8 cellular contexts compared by ENCODE assay signal in genomic region chr14:50831704-50832130, GRCh38. TPM values are rescaled to one million over a fixed set of nuclear protein-coding genes. Genes with fewer than 3 reads are reported as not detected.
DNase-seq lines count a peak whose midpoint lies in the region; ATAC-seq, FAIRE-seq and TF ChIP-seq lines count a peak whose summit lies in the region.

No MANE protein-coding gene starts in this region.

- no peaks in the 10 kb centered on the region for H3K36me3 ChIP-seq in CD8-positive, alpha-beta memory T cell (ENCODE audit: insufficient read depth, low read length)
- peaks cover 0 to 6% (median 0%) of the 10 kb centered on the region in 3 experiments for H3K36me3 ChIP-seq in naive thymus-derived CD4-positive, alpha-beta T cell (ENCODE audit: control insufficient read depth in 2 of 3, insufficient read depth in 3 of 3, low read length in 3 of 3)

- peaks cover 43 to 64% (median 60%) of the 10 kb centered on the region in 3 donors for H3K4me1 Mint-ChIP-seq in CD8-positive, alpha-beta memory T cell
- peaks cover 43 to 83% (median 69%) of the 10 kb centered on the region in 7 donors for H3K4me1 Mint-ChIP-seq in naive thymus-derived CD4-positive, alpha-beta T cell

- TF ChIP-seq CTCF in dorsolateral prefrontal cortex (IDR thresholded peaks at IDR 0.05 in 54 of 56, conservative IDR thresholded peaks at IDR 0.05 in 2 of 56; ENCODE audit: low read depth in 1 of 56, partially characterized antibody in 56 of 56) = no peak

- ATAC-seq in naive thymus-derived CD4-positive, alpha-beta T cell = no peak
- ATAC-seq in GM18873 (IDR thresholded peaks at IDR 0.05; ENCODE audit: low FRiP score, unreplicated experiment) (no peak), HG03354 (IDR thresholded peaks at IDR 0.05; ENCODE audit: poor library complexity, severe bottlenecking, unreplicated experiment) (no peak)

- no peak for TF ChIP-seq POLR2A in GM12892 (IDR thresholded peaks at IDR 0.05; ENCODE audit: low read depth, low read length)

- H3K36me3 Mint-ChIP-seq in CD8-positive, alpha-beta memory T cell = peaks cover 0 to 25% (median 0%) of the 10 kb centered on the region in 3 donors
- peaks cover 0 to 27% (median 6%) of the 10 kb centered on the region in 5 donors for H3K36me3 Mint-ChIP-seq in naive thymus-derived CD4-positive, alpha-beta T cell

- peak overlapping the region; percentile 69 for H3K4me3 ChIP-seq in CD8-positive, alpha-beta memory T cell (ENCODE audit: low read length)
- H3K4me3 ChIP-seq in dorsolateral prefrontal cortex = peak overlapping the region; percentile 57 to 95 (median 85)
- peak overlapping the region; percentile 80 for H3K4me3 ChIP-seq in naive thymus-derived CD4-positive, alpha-beta T cell (ENCODE audit: low read length)

- H3K27me3 Mint-ChIP-seq in CD8-positive, alpha-beta memory T cell = no peaks in the 10 kb centered on the region
- H3K27me3 Mint-ChIP-seq in naive thymus-derived CD4-positive, alpha-beta T cell = peaks cover 0 to 13% (median 0%) of the 10 kb centered on the region in 5 donors

- CTCF ChIA-PET in CD8-positive, alpha-beta memory T cell (lab: Charles Lee) = interaction anchor here (1.4 to 6.6 kb wide), 6 partner anchors 10 to 54 kb away, joined by 4 to 49 read pairs (median 10); no protein-coding TSS in a partner anchor
- CTCF ChIA-PET in naive thymus-derived CD4-positive, alpha-beta T cell (lab: Charles Lee) = interaction anchor here (1.0 to 1.4 kb wide), 3 partner anchors 17 to 53 kb away, joined by 3 to 4 read pairs (median 3); no protein-coding TSS in a partner anchor

- peak overlapping the region; percentile 93 to 98 (median 97) for H3K4me3 Mint-ChIP-seq in CD8-positive, alpha-beta memory T cell
- peak overlapping the region; percentile 91 to 97 (median 95) for H3K4me3 Mint-ChIP-seq in naive thymus-derived CD4-positive, alpha-beta T cell

- POLR2A ChIA-PET in CD8-positive, alpha-beta memory T cell (lab: Charles Lee) = interaction anchor here (1.2 to 4.0 kb wide), 5 partner anchors 10 to 47 kb away, joined by 4 to 38 read pairs (median 5); no protein-coding TSS in a partner anchor
- POLR2A ChIA-PET in naive thymus-derived CD4-positive, alpha-beta T cell (lab: Charles Lee) = interaction anchor here (1.0 to 8.7 kb wide), 9 partner anchors 12 to 298 kb away, joined by 3 to 91 read pairs (median 29); no protein-coding TSS in a partner anchor

- peaks cover 0 to 2% (median 0%) of the 10 kb centered on the region in 5 donors for H3K9me3 Mint-ChIP-seq in CD8-positive, alpha-beta memory T cell
- no peaks in the 10 kb centered on the region for H3K9me3 Mint-ChIP-seq in naive thymus-derived CD4-positive, alpha-beta T cell

- H3K27ac Mint-ChIP-seq in CD8-positive, alpha-beta memory T cell = peak overlapping the region; percentile 92 to 98 (median 97)
- H3K27ac Mint-ChIP-seq in naive thymus-derived CD4-positive, alpha-beta T cell = peak overlapping the region; percentile 85 to 99 (median 93)

- H3K4me1 ChIP-seq in CD8-positive, alpha-beta memory T cell (ENCODE audit: insufficient read depth, low read length) = peaks cover 52% of the 10 kb centered on the region
- peaks cover 35 to 39% of the 10 kb centered on the region in 2 donors for H3K4me1 ChIP-seq in naive thymus-derived CD4-positive, alpha-beta T cell (ENCODE audit: control insufficient read depth in 2 of 2, insufficient read depth in 2 of 2, low read length in 2 of 2)

- H3K9me3 ChIP-seq in CD8-positive, alpha-beta memory T cell (ENCODE audit: low read length) = no peaks in the 10 kb centered on the region
- H3K9me3 ChIP-seq in naive thymus-derived CD4-positive, alpha-beta T cell (ENCODE audit: control insufficient read depth in 2 of 3, low read length in 3 of 3) = no peaks in the 10 kb centered on the region

- no peaks in the 10 kb centered on the region for H3K27me3 ChIP-seq in CD8-positive, alpha-beta memory T cell (ENCODE audit: insufficient read depth, low read length, poor library complexity, severe bottlenecking)
- no peaks in the 10 kb centered on the region for H3K27me3 ChIP-seq in dorsolateral prefrontal cortex
- H3K27me3 ChIP-seq in naive thymus-derived CD4-positive, alpha-beta T cell (ENCODE audit: control insufficient read depth in 2 of 2, insufficient read depth in 2 of 2, low read length in 2 of 2) = no peaks in the 10 kb centered on the region

- no peak for FAIRE-seq in GM12892 (lab: Jason Lieb, UNC)

- H3K27ac ChIP-seq in CD8-positive, alpha-beta memory T cell (ENCODE audit: low read depth, low read length) = peak overlapping the region; percentile 76
- H3K27ac ChIP-seq in dorsolateral prefrontal cortex = peak overlapping the region; percentile 9 to 98 (median 92)
- H3K27ac ChIP-seq in naive thymus-derived CD4-positive, alpha-beta T cell (ENCODE audit: low read depth, low read length) = peak overlapping the region; percentile 84

- intact Hi-C loops in dorsolateral prefrontal cortex (cut with DNase I) = loop anchor here in 1 of 2 donors (2.0 kb wide), 1 partner anchor 27 kb away; no protein-coding TSS in a partner anchor
- intact Hi-C loops in naive thymus-derived CD4-positive, alpha-beta T cell (cut with micrococcal nuclease) = loop anchor here (1.0 to 10.0 kb wide), 11 partner anchors 29 to 1209 kb away; partner anchors contain the start of genes DMAC2L (in 1 of the 2), FRMD6 (in 1 of the 2), L2HGDH (in 1 of the 2) and MGAT2 (in 1 of the 2)

- no peak for DNase-seq in CD8-positive, alpha-beta memory T cell
- DNase-seq in NCI-H526 (lab: John Stamatoyannopoulos, UW) (peak; percentile 36 to 70), dorsolateral prefrontal cortex (peak in 2 of 10 donors; percentile 35 to 44), GM12892 (ENCODE audit: insufficient read length) (no peak), NCI-H774 (lab: John Stamatoyannopoulos, UW) (no peak)
- DNase-seq in naive thymus-derived CD4-positive, alpha-beta T cell = no peak

RNA-seq across cellular contexts. Expression of gene NIN, which starts 0.8 kb away (rescaled TPM):
- 10 to 100 TPM; 73.8 to 77.8 TPM for total RNA-seq in CD8-positive, alpha-beta memory T cell
- polyA plus RNA-seq in CD8-positive, alpha-beta memory T cell = 64.3 TPM
- total RNA-seq in dorsolateral prefrontal cortex = 100 to 1,000 TPM in 25 of 120 experiments, 10 to 100 TPM in 95; 64.4 to 125 (median 88.6) TPM
- 100 to 1,000 TPM in 4 of 5 experiments, 10 to 100 TPM in 1; 84.5 to 149 (median 128) TPM for total RNA-seq in naive thymus-derived CD4-positive, alpha-beta T cell
- polyA plus RNA-seq in naive thymus-derived CD4-positive, alpha-beta T cell = 10 to 100 TPM; 51.1 to 80.8 TPM
- 56.2 TPM for polyA plus RNA-seq in GM12892 (2012; ENCODE audit: missing spikeins)

RNA-seq across cellular contexts. Expression of gene ABHD12B, which starts 40.1 kb away (rescaled TPM):
- not detected for total RNA-seq in CD8-positive, alpha-beta memory T cell
- not detected for polyA plus RNA-seq in CD8-positive, alpha-beta memory T cell
- total RNA-seq in dorsolateral prefrontal cortex = 10 to 100 TPM in 60 of 120 experiments, 1 to 10 TPM in 60; 3.5 to 18.6 (median 10.0) TPM
- under 1 TPM in 1 of 5 experiments, not detected in 4; 0.37 TPM for total RNA-seq in naive thymus-derived CD4-positive, alpha-beta T cell
- polyA plus RNA-seq in naive thymus-derived CD4-positive, alpha-beta T cell = not detected
- polyA plus RNA-seq in GM12892 (2012; ENCODE audit: missing spikeins) = 0.64 TPM

Comparison
In these comparisons a context has a peak if more than half of its experiments do, and no peak if none do; other contexts are left out.
1. DNase-seq: peak in NCI-H526 (2 of 2); none in CD8-positive, alpha-beta memory T cell (0 of 5), naive thymus-derived CD4-positive, alpha-beta T cell (0 of 9), GM12892 (single experiment) and NCI-H774 (single experiment).
2. Peak in every context shown above with its lines, with median percentiles within 50 percentile points of each other: H3K27ac ChIP-seq and H3K4me3 ChIP-seq.